ENCODE assay signal across 21 cellular contexts in the genomic region with DNA sequence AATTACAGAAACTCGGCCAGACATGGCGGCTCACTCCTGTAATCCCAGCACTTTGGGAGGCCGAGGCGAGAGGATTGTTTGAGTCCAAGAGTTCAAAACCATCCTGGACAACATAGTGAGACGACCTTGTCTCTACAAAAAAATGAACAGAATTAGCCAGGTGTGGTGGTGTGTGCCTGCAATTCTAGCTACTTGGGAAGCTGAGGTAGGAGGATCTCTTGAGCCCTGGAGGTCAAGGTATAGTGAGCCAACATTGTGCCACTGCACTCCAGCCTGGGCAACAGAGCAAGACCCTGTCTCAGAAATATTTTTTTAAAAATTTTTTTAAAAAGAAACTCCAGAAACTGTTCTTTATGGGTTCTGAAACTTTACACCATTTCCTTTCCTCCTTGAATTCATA.
"Had no signal": no experiment of that assay in that cellular context is flagged by ENCODE, and none has a peak within 500 bp of the region (broad histone marks: within the 10 kb centered on the region; RNA-seq: fewer than 3 reads in every experiment).

No MANE protein-coding gene starts in this region.

- H3K27ac Mint-ChIP-seq: nephron progenitor cell; stimulated activated naive CD8-positive, alpha-beta T cell treated with anti-CD3 and anti-CD28 coated beads, Interleukin-15, amount 100 ng/mL, for 72 hours had no signal

- H3K27me3 ChIP-seq: dorsolateral prefrontal cortex, heart left ventricle, right lobe of liver, testis, tibial nerve had no signal

- DNase-seq: dorsolateral prefrontal cortex; effector CD8-positive, alpha-beta T cell; heart left ventricle; hippocampal formation; left ventricle myocardium superior; mesenchymal stem cell; midbrain; naive thymus-derived CD4-positive, alpha-beta T cell; nephron progenitor cell; psoas muscle; retina; stimulated activated CD4-positive, alpha-beta T cell treated with anti-CD3 and anti-CD28 coated beads, Interleukin-15, amount 100 ng/mL, for 24 hours; stimulated activated CD4-positive, alpha-beta T cell treated with anti-CD3 and anti-CD28 coated beads, Interleukin-1b, Interleukin-23, amount 100 ng/mL, for 48 hours; stimulated activated CD4-positive, alpha-beta T cell treated with anti-CD3 and anti-CD28 coated beads, Interleukin-4, amount 100 ng/mL, for 24 hours; stimulated activated naive B cell treated with anti-CD40 and anti-IgM and Interleukin-4, amounts not matched to agents 10 μg/mL and 1 μg/mL and 100 μg/mL, for 72 hours; stimulated activated naive CD8-positive, alpha-beta T cell treated with anti-CD3 and anti-CD28 coated beads, Interleukin-15, amount 100 ng/mL, for 72 hours; testis had no signal

- H3K9me3 ChIP-seq: testis had no signal

- H3K4me3 ChIP-seq: coronary artery, dorsolateral prefrontal cortex, heart left ventricle, lung, psoas muscle, right lobe of liver, testis, tibial nerve had no signal

- ATAC-seq: left ventricle myocardium superior; naive thymus-derived CD4-positive, alpha-beta T cell; psoas muscle; stimulated activated naive CD8-positive, alpha-beta T cell treated with anti-CD3 and anti-CD28 coated beads, Interleukin-15, amount 100 ng/mL, for 72 hours had no signal

- H3K4me3 Mint-ChIP-seq: naive thymus-derived CD4-positive, alpha-beta T cell; nephron progenitor cell; stimulated activated naive B cell treated with anti-CD40 and anti-IgM and Interleukin-4, amounts not matched to agents 10 μg/mL and 1 μg/mL and 100 μg/mL, for 72 hours; stimulated activated naive CD8-positive, alpha-beta T cell treated with anti-CD3 and anti-CD28 coated beads, Interleukin-15, amount 100 ng/mL, for 72 hours had no signal

- H3K36me3 ChIP-seq: heart left ventricle, right lobe of liver, tibial nerve had no signal

- H3K27me3 Mint-ChIP-seq: naive thymus-derived CD4-positive, alpha-beta T cell; stimulated activated naive B cell treated with anti-CD40 and anti-IgM and Interleukin-4, amounts not matched to agents 10 μg/mL and 1 μg/mL and 100 μg/mL, for 72 hours; stimulated activated naive CD8-positive, alpha-beta T cell treated with anti-CD3 and anti-CD28 coated beads, Interleukin-15, amount 100 ng/mL, for 72 hours had no signal

- H3K27ac ChIP-seq: coronary artery, psoas muscle, testis had no signal
